ENCODE assay signal across 17 cellular contexts in the genomic region with DNA sequence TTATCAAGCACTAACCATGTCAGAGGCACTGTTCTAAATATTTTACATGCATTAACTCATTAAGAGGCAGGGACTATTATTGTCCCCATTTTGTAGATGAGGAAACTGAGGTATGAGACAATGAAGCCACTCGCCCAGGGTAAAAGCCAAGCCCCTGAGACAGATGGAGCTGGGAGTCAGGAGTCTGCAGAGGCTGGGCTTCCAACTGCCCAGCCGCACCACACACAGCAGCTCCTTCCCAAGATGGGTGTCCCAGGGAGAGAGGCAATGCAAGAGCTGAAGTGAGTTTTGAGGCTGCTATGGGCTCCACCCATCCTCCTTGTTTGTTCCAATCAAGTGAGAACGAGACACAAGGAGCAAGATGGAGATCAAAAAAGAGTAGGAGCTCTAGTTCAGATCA.
A peak's percentile ranks its signal among the peaks of the same experiment; 100 is the strongest.
DNase-seq lines count a peak whose midpoint lies in the region; ATAC-seq and TF ChIP-seq lines count a peak whose summit lies in the region.
"Had no signal": no experiment of that assay in that cellular context is flagged by ENCODE, and none has a peak within 500 bp of the region (broad histone marks: within the 10 kb centered on the region; RNA-seq: fewer than 3 reads in every experiment).

No MANE protein-coding gene starts in this region.

- no peak overlapping the region for H3K4me3 Mint-ChIP-seq in CD8-positive, alpha-beta memory T cell
- H3K4me3 Mint-ChIP-seq: activated T-cell treated with anti-CD3 and anti-CD28 coated beads, Interleukin-2, amount 50 U/mL, for 72 hours; brain had no signal

- no peaks in the 10 kb centered on the region for H3K4me1 Mint-ChIP-seq in CD8-positive, alpha-beta memory T cell

- H3K36me3 Mint-ChIP-seq in CD8-positive, alpha-beta memory T cell = no peaks in the 10 kb centered on the region
- H3K36me3 Mint-ChIP-seq: activated naive CD4-positive, alpha-beta T cell treated with anti-CD3 and anti-CD28 coated beads, Interleukin-2, amount 50 U/mL, for 72 hours; brain had no signal

- no peak overlapping the region for H3K27ac Mint-ChIP-seq in CD8-positive, alpha-beta memory T cell
- H3K27ac Mint-ChIP-seq: activated naive CD4-positive, alpha-beta T cell treated with anti-CD3 and anti-CD28 coated beads, Interleukin-2, amount 50 U/mL, for 72 hours; activated T-cell treated with anti-CD3 and anti-CD28 coated beads, Interleukin-2, amount 50 U/mL, for 72 hours had no signal

- H3K9me3 Mint-ChIP-seq in CD8-positive, alpha-beta memory T cell = no peaks in the 10 kb centered on the region
- H3K9me3 Mint-ChIP-seq: activated naive CD4-positive, alpha-beta T cell treated with anti-CD3 and anti-CD28 coated beads, Interleukin-2, amount 50 U/mL, for 72 hours; activated T-cell treated with anti-CD3 and anti-CD28 coated beads, Interleukin-2, amount 50 U/mL, for 72 hours; brain had no signal

- no peak overlapping the region for H3K4me2 ChIP-seq in osteoblast (ENCODE audit: insufficient read depth, low read length)
- H3K4me2 ChIP-seq: BLaER1 had no signal

- DNase-seq in RWPE1 (ENCODE audit: low spot score) (no peak), dorsolateral prefrontal cortex (no peak), osteoblast (ENCODE audit: insufficient read length, low spot score, missing footprints) (no peak), GM20000 (ENCODE audit: low spot score) (no peak), NCI-H1417 treated with DMSO at 0.1 percent for 48 hours (lab: John Stamatoyannopoulos, UW) (no peak)
- DNase-seq in CD8-positive, alpha-beta memory T cell = no peak
- DNase-seq: activated CD4-positive, CD25-positive, alpha-beta regulatory T cell treated with anti-CD3 and anti-CD28 coated beads, Interleukin-2, amount 50 U/mL, for 72 hours; activated T-cell treated with anti-CD3 and anti-CD28 coated beads, Interleukin-2, amount 50 U/mL, for 72 hours; midbrain; stimulated activated CD8-positive, alpha-beta memory T cell treated with anti-CD3 and anti-CD28 coated beads, Interleukin-4, amount 100 ng/mL, for 48 hours; substantia nigra; T-helper 9 cell had no signal

- peaks cover 15% of the 10 kb centered on the region for H3K79me2 ChIP-seq in osteoblast (ENCODE audit: insufficient read depth, low read length)

- peaks cover 0 to 2% of the 10 kb centered on the region in 2 donors for H3K27me3 Mint-ChIP-seq in CD8-positive, alpha-beta memory T cell
- H3K27me3 Mint-ChIP-seq: brain had no signal

- peak overlapping the region; percentile 96 for H3K27ac ChIP-seq in RWPE1
- peak overlapping the region in 44 of 59 donors; percentile 11 to 91 (median 64) for H3K27ac ChIP-seq in dorsolateral prefrontal cortex
- H3K27ac ChIP-seq in osteoblast (ENCODE audit: low read depth, low read length) = peak overlapping the region; percentile 74
- no peak overlapping the region for H3K27ac ChIP-seq in CD8-positive, alpha-beta memory T cell (ENCODE audit: low read depth, low read length)
- H3K27ac ChIP-seq: BLaER1 had no signal

- no peak overlapping the region for H3K4me3 ChIP-seq in dorsolateral prefrontal cortex
- no peak overlapping the region for H3K4me3 ChIP-seq in osteoblast (ENCODE audit: insufficient read depth, low read length)
- no peak overlapping the region for H3K4me3 ChIP-seq in CD8-positive, alpha-beta memory T cell (ENCODE audit: low read length)
- H3K4me3 ChIP-seq: BLaER1, prostate gland had no signal

- TF ChIP-seq CTCF in RWPE1 (conservative IDR thresholded peaks at IDR 0.05; ENCODE audit: low read depth) (no peak), dorsolateral prefrontal cortex (IDR thresholded peaks at IDR 0.05 in 54 of 56, conservative IDR thresholded peaks at IDR 0.05 in 2 of 56; ENCODE audit: low read depth in 1 of 56, partially characterized antibody in 56 of 56) (no peak), osteoblast (IDR thresholded peaks at IDR 0.05; ENCODE audit: extremely low read depth, low read depth, low read length) (no peak), GM20000 (IDR thresholded peaks at IDR 0.05; ENCODE audit: extremely low read depth, missing control alignments) (no peak)

- H3K36me3 ChIP-seq in osteoblast (ENCODE audit: insufficient read depth, low read length) = no peaks in the 10 kb centered on the region
- no peaks in the 10 kb centered on the region for H3K36me3 ChIP-seq in CD8-positive, alpha-beta memory T cell (ENCODE audit: insufficient read depth, low read length)
- H3K36me3 ChIP-seq: BLaER1, prostate gland had no signal

- peaks cover 38% of the 10 kb centered on the region for H3K4me1 ChIP-seq in osteoblast (ENCODE audit: insufficient read depth, low read length)
- H3K4me1 ChIP-seq in CD8-positive, alpha-beta memory T cell (ENCODE audit: insufficient read depth, low read length) = no peaks in the 10 kb centered on the region
- H3K4me1 ChIP-seq: prostate gland had no signal

- no peaks in the 10 kb centered on the region for H3K9me3 ChIP-seq in osteoblast (ENCODE audit: low read depth, low read length)
- no peaks in the 10 kb centered on the region for H3K9me3 ChIP-seq in CD8-positive, alpha-beta memory T cell (ENCODE audit: low read length)
- H3K9me3 ChIP-seq: BLaER1, prostate gland had no signal

- H2AFZ ChIP-seq in osteoblast (ENCODE audit: low read length) = no peak overlapping the region

- intact Hi-C loops in dorsolateral prefrontal cortex (cut with DNase I) = loop anchor here (2.0 to 10.0 kb wide), 5 partner anchors 111 to 319 kb away; no protein-coding TSS in a partner anchor

- H4K20me1 ChIP-seq in osteoblast (ENCODE audit: insufficient read depth, low read length) = no peaks in the 10 kb centered on the region
- H4K20me1 ChIP-seq: BLaER1 had no signal

- POLR2A ChIA-PET in RWPE1 (lab: Yijun Ruan, JAX; ENCODE audit: low non-redundant PET) = no interaction called here
- POLR2A ChIA-PET in CD8-positive, alpha-beta memory T cell (lab: Charles Lee) = no interaction called here

- no peaks in the 10 kb centered on the region for H3K27me3 ChIP-seq in dorsolateral prefrontal cortex
- H3K27me3 ChIP-seq in osteoblast (ENCODE audit: insufficient read depth, low read length) = no peaks in the 10 kb centered on the region
- no peaks in the 10 kb centered on the region for H3K27me3 ChIP-seq in CD8-positive, alpha-beta memory T cell (ENCODE audit: insufficient read depth, low read length, poor library complexity, severe bottlenecking)
- H3K27me3 ChIP-seq: BLaER1 had no signal

- CTCF ChIA-PET in RWPE1 (lab: Yijun Ruan, JAX) = interaction anchor here (0.6 to 2.8 kb wide), 4 partner anchors 112 to 318 kb away, joined by 3 to 12 read pairs (median 4); no protein-coding TSS in a partner anchor
- CTCF ChIA-PET in CD8-positive, alpha-beta memory T cell (lab: Charles Lee) = interaction anchor here (0.9 kb wide), 1 partner anchor 29 kb away, joined by 3 read pairs; no protein-coding TSS in a partner anchor

- ATAC-seq in esophagus mucosa = no peak
- ATAC-seq: activated naive CD4-positive, alpha-beta T cell treated with anti-CD3 and anti-CD28 coated beads, Interleukin-2, amount 50 U/mL, for 72 hours; activated T-cell treated with anti-CD3 and anti-CD28 coated beads, Interleukin-2, amount 50 U/mL, for 72 hours had no signal
